28 cellular contexts compared by ENCODE assay signal in genomic region chr1:28867850-28868249, GRCh38. TPM values are rescaled to one million over a fixed set of nuclear protein-coding genes. Genes with fewer than 3 reads are reported as not detected.
"Had no signal": no experiment of that assay in that cellular context is flagged by ENCODE, and none has a peak within 500 bp of the region (broad histone marks: within the 10 kb centered on the region; RNA-seq: fewer than 3 reads in every experiment).

No MANE protein-coding gene starts in this region.

- H3K4me2 ChIP-seq: neural progenitor cell had no signal

- H3K27ac ChIP-seq: neural progenitor cell, ovary, parathyroid adenoma, psoas muscle, right lobe of liver, sigmoid colon, stomach, thoracic aorta, thyroid gland, tibial nerve, upper lobe of left lung, vagina had no signal

- H3K4me3 ChIP-seq: neural progenitor cell, ovary, psoas muscle, right lobe of liver, sigmoid colon, stomach, thoracic aorta, thyroid gland, tibial nerve, upper lobe of left lung, vagina had no signal

- H2AFZ ChIP-seq: neural progenitor cell, parathyroid adenoma had no signal

- H3K4me1 ChIP-seq: parathyroid adenoma, psoas muscle, sigmoid colon, stomach, thyroid gland, tibial nerve, upper lobe of left lung, vagina had no signal

- H3K79me2 ChIP-seq: parathyroid adenoma had no signal

- H3K9me3 ChIP-seq: ovary, psoas muscle, right lobe of liver, sigmoid colon, stomach, thoracic aorta, thyroid gland, tibial nerve, upper lobe of left lung, vagina had no signal

- H3K9ac ChIP-seq: neural progenitor cell, parathyroid adenoma had no signal

- DNase-seq: occipital lobe; ovary; psoas muscle; right cardiac atrium; right lobe of liver; sigmoid colon; small intestine; stimulated activated CD4-positive, alpha-beta T cell treated with anti-CD3 and anti-CD28 coated beads, Interleukin-15, amount 100 ng/mL, for 24 hours; stimulated activated CD4-positive, alpha-beta T cell treated with anti-CD3 and anti-CD28 coated beads, Interleukin-2, amount 100 ng/mL, for 24 hours; stimulated activated CD4-positive, alpha-beta T cell treated with anti-CD3 and anti-CD28 coated beads, Interleukin-2, amount 100 ng/mL, for 48 hours; stimulated activated CD4-positive, alpha-beta T cell treated with anti-CD3 and anti-CD28 coated beads, Interleukin-4, amount 100 ng/mL, for 24 hours; stimulated activated naive B cell treated with anti-CD40 and anti-IgM and Interleukin-4, amounts not matched to agents 10 μg/mL and 1 μg/mL and 100 μg/mL, for 72 hours; stimulated activated naive CD4-positive, alpha-beta T cell treated with Interleukin-2 at 50 U/mL for 16 hours; stomach; thyroid gland; trophoblast cell; upper lobe of left lung had no signal

- FAIRE-seq: small intestine, urothelium cell line had no signal

- H3K36me3 ChIP-seq: neural progenitor cell, ovary, right lobe of liver, sigmoid colon, stomach, thoracic aorta, thyroid gland, tibial nerve, upper lobe of left lung, vagina had no signal

- H3K27me3 ChIP-seq: neural progenitor cell, ovary, right lobe of liver, thyroid gland, upper lobe of left lung, vagina had no signal

- ATAC-seq: psoas muscle; right cardiac atrium; right lobe of liver; stimulated activated effector memory CD8-positive, alpha-beta T cell treated with anti-CD3 and anti-CD28 coated beads, Interleukin-12 subunit alpha, Interleukin-12 subunit beta, amount 100 ng/mL, for 72 hours; stimulated activated naive B cell treated with anti-CD40 and anti-IgM and Interleukin-4, amounts not matched to agents 10 μg/mL and 1 μg/mL and 100 μg/mL, for 72 hours had no signal

RNA-seq across cellular contexts. Expression of gene OPRD1, which starts 55.9 kb away (rescaled TPM):
- total RNA-seq: osteoblast, renal cortical epithelial cell, right cardiac atrium, right lobe of liver, subcutaneous adipose tissue, thoracic aorta, tibial nerve, upper lobe of left lung, ureter had no signal
- polyA plus RNA-seq: ovary had no signal
